In the genomic region with DNA sequence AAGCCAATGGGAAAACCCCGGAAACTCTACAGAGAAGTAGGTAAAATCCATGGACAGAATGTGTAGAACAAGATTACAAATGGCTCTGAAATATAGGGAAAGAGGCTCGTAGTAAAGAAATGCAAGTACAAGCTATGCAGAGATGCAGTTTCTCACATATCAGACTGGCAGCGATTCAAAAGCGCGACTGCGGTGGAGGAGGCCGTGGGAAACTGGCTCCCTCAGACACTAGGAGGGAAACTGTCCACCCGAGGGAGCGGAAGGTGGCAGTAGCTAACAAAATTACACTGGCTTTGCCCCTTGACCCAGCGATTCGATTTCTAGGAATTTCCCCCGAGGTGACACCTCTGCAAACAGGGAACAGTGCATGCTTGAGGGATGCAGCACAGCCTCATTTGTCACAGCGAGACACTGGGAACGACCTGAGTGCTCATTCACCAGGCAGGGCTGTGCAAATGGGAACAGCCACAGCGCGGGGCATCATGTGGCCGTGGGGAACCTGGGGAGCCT, we compare ENCODE assay signal across 6 cellular contexts.
DNase-seq lines count a peak whose midpoint lies in the region; ATAC-seq, FAIRE-seq and TF ChIP-seq lines count a peak whose summit lies in the region.
"Not testable (repeated sequence)": the region's sequence is repeated elsewhere in the genome, so short reads cannot be mapped to it uniquely, and the experiment has no call there.

No MANE protein-coding gene starts in this region.

- CTCF ChIA-PET in HepG2 (lab: Yijun Ruan, JAX; ENCODE audit: low intra/inter-chr PET ratio, low total read pairs), result not testable (repeated sequence)

- 26% methylated on average over 14 of the region's 17 CpGs for WGBS in right cardiac atrium
- 50% methylated on average over 9 of the region's 17 CpGs for WGBS in HepG2 (ENCODE audit: low lambda C conversion rate)

- BruUV-seq in HepG2 (replicated peaks; lab: Mats Ljungman, UMichigan), result not testable (repeated sequence)

- peak; percentile 5 for TF ChIP-seq CTCF in choroid plexus epithelial cell (conservative IDR thresholded peaks at IDR 0.05; ENCODE audit: low read depth, low read length)
- TF ChIP-seq CTCF in HepG2 (CRISPR knock-in tag; IDR thresholded peaks at IDR 0.05); osteoblast (IDR thresholded peaks at IDR 0.05; ENCODE audit: extremely low read depth, low read depth, low read length): not testable (repeated sequence)

- not testable (repeated sequence) for TF ChIP-seq POLR2A in HepG2 (IDR thresholded peaks at IDR 0.05; ENCODE audit: insufficient read depth in 1 of 2, low read depth in 2 of 2, low read length in 2 of 2)

- not testable (repeated sequence) for TF ChIP-seq EP300 in HepG2 (IDR thresholded peaks at IDR 0.05; ENCODE audit: low read depth in 2 of 2, low read length in 2 of 2); HepG2 (CRISPR knock-in tag; IDR thresholded peaks at IDR 0.05; ENCODE audit: borderline replicate concordance)

- H2AFZ ChIP-seq in HepG2 (ENCODE audit: low read length); osteoblast (ENCODE audit: low read length): not testable (repeated sequence)

- not testable (repeated sequence) for H3K4me2 ChIP-seq in HepG2 (ENCODE audit: low read depth, low read length); osteoblast (ENCODE audit: insufficient read depth, low read length)

- not testable (repeated sequence) for H3K9me3 ChIP-seq in MG63; right cardiac atrium (ENCODE audit: control insufficient read depth, low read length); HepG2 (ENCODE audit: low read length); osteoblast (ENCODE audit: low read depth, low read length)

- not testable (repeated sequence) for H3K9ac ChIP-seq in HepG2 (ENCODE audit: insufficient read depth, low read depth, low read length)

- H3K4me3 ChIP-seq in MG63; choroid plexus epithelial cell (ENCODE audit: low read depth, low read length); right cardiac atrium (ENCODE audit: low read length); HepG2 (replicated peaks in 1 of 3; ENCODE audit: insufficient read depth in 1 of 3, low read depth in 2 of 3, low read length in 3 of 3); osteoblast (ENCODE audit: insufficient read depth, low read length): not testable (repeated sequence)

- POLR2A ChIA-PET in HepG2 (lab: Yijun Ruan, JAX), result not testable (repeated sequence)

- H3K4me1 ChIP-seq in right cardiac atrium (ENCODE audit: control insufficient read depth, insufficient read depth, low read length); HepG2 (ENCODE audit: insufficient read depth, low read length); osteoblast (ENCODE audit: insufficient read depth, low read length): not testable (repeated sequence)

- in situ Hi-C loops in HepG2 (cut with HindIII; ENCODE audit: extremely low pct_ligation_motif_present, low pct_unique_long_range_greater_than_20kb), result not testable (repeated sequence)

- not testable (repeated sequence) for TF ChIP-seq RAD21 in HepG2 (CRISPR knock-in tag; IDR thresholded peaks at IDR 0.05)

- peak; percentile 15 for DNase-seq in MG63
- DNase-seq in choroid plexus epithelial cell (ENCODE audit: low read depth), result peak; percentile 38
- peak; percentile 23 to 60 (median 55) for DNase-seq in right cardiac atrium
- DNase-seq in HepG2 (ENCODE audit: low spot score), result not testable (repeated sequence)
- peak; percentile 8 for DNase-seq in osteoblast (ENCODE audit: insufficient read length, low spot score, missing footprints)
- DNase-seq in renal cortical epithelial cell (ENCODE audit: low read depth), result peak; percentile 8

- not testable (repeated sequence) for FAIRE-seq in HepG2 (lab: Jason Lieb, UNC)

- H3K27ac ChIP-seq in right cardiac atrium (ENCODE audit: low read length); HepG2 (ENCODE audit: extremely low read length, insufficient read depth, low read length); osteoblast (ENCODE audit: low read depth, low read length): not testable (repeated sequence)

- ATAC-seq in right cardiac atrium, HepG2: not testable (repeated sequence)

- intact Hi-C loops in right cardiac atrium (cut with DNase I); HepG2 (cut with micrococcal nuclease; ENCODE audit: unreplicated experiment): not testable (repeated sequence)

- not testable (repeated sequence) for H3K36me3 ChIP-seq in MG63; HepG2 (replicated peaks in 1 of 2; ENCODE audit: control insufficient read depth in 1 of 2, insufficient read depth in 2 of 2, low read length in 2 of 2); osteoblast (ENCODE audit: insufficient read depth, low read length)

- not testable (repeated sequence) for H3K27me3 ChIP-seq in MG63; right cardiac atrium (ENCODE audit: control insufficient read depth, insufficient read depth); HepG2 (ENCODE audit: control insufficient read depth in 1 of 2, insufficient read depth in 2 of 2, low read length in 2 of 2); osteoblast (ENCODE audit: insufficient read depth, low read length)

- not testable (repeated sequence) for H3K79me2 ChIP-seq in HepG2 (ENCODE audit: insufficient read depth, low read length); osteoblast (ENCODE audit: insufficient read depth, low read length)

- not testable (repeated sequence) for H4K20me1 ChIP-seq in HepG2 (ENCODE audit: insufficient read depth, low read length); osteoblast (ENCODE audit: insufficient read depth, low read length)

TF ChIP-seq in HepG2, 621 proteins besides CTCF, POLR2A, EP300 and RAD21:
- TF ChIP-seq BCL6 (CRISPR knock-in tag; IDR thresholded peaks at IDR 0.05), result peak; percentile 89
